ENCODE assay signal across 1 cellular context in the genomic region with DNA sequence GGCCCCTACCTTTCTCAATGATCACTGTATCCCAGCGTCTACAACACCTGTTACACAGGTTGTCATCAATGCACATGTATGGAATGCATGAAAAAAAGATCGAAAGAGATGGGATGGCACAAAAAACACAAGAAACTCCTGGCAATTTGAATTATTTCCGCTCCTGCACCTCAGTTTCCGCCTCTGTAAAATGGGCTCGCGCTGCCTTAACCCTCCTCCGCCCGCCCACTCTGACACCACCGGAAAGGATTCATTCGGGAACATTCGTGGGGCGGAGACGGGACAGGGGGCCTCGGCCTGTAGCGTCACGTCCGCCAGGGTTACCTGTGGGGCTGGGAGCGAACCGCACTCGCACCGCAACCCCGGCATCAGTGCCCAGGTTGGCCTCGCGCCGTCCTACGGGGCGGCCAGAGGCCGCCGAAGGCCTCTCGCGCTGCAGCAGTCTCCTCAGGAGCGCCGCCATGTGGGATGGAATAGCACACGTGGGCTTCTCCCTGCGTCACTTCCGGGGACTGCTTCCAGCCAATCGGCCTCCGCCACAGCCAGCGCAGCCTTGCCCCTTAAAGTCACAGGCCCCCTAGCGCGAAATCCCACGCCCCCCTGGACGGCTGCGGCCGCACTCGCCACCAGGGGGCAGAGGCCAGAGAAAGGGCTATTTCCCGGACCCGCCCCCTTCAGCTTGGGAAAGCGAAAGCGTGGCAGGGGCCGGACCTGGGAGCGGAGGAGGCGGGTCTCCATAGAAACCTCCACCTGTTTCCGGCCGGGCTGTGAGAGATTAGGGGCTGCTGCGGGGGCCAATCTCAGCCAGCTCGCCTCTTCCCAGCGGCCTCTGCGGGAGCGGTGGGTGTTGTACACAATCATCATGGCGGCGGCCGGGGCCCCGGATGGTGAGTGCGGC.
A peak's percentile ranks its signal among the peaks of the same experiment; 100 is the strongest.
TF ChIP-seq lines count a peak whose summit lies in the region.

EARS2 (minus strand) TSS at position 470 of the 898 bp plus-strand sequence; CDS start at position 463, 7 bp downstream.
A gene with protein sequence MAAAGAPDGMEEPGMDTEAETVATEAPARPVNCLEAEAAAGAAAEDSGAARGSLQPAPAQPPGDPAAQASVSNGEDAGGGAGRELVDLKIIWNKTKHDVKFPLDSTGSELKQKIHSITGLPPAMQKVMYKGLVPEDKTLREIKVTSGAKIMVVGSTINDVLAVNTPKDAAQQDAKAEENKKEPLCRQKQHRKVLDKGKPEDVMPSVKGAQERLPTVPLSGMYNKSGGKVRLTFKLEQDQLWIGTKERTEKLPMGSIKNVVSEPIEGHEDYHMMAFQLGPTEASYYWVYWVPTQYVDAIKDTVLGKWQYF (plus strand): TSS at position 847 of the 898 bp plus-strand sequence. CDS start 16 bp downstream, at position 863.

TF ChIP-seq in K562, 482 proteins besides CTCF, POLR2A, EP300 and RAD21 (continued from another document and continues in another):
- 0 out of 2 replicates have a peak, but pooled peaks have one; percentile 23 for TF ChIP-seq TCF7 (IDR thresholded peaks at IDR 0.05; ENCODE audit: borderline replicate concordance)
- TF ChIP-seq RBM25 (IDR thresholded peaks at IDR 0.05; ENCODE audit: low read depth, low read length, severe bottlenecking): peak; percentile 97
- TF ChIP-seq EP400 (IDR thresholded peaks at IDR 0.05): peak; percentile 100
- TF ChIP-seq ZNF263 (CRISPR knock-in tag; IDR thresholded peaks at IDR 0.05; ENCODE audit: borderline replicate concordance): peak; percentile 39; the same call in 1 of the 2 replicates
- peak; percentile 95 for TF ChIP-seq NCOA4 (IDR thresholded peaks at IDR 0.05; ENCODE audit: partially characterized antibody)
- TF ChIP-seq NRF1 (conservative IDR thresholded peaks at IDR 0.05 in 1 of 2, IDR thresholded peaks at IDR 0.05 in 1 of 2): peak; percentile 79 to 82
- TF ChIP-seq ZNF766 (CRISPR knock-in tag; conservative IDR thresholded peaks at IDR 0.05): peak; percentile 81
- TF ChIP-seq THRB (CRISPR knock-in tag; conservative IDR thresholded peaks at IDR 0.05): 0 out of 2 replicates have a peak, but pooled peaks have one; percentile 51
- TF ChIP-seq BRD4 (IDR thresholded peaks at IDR 0.05): peak; percentile 49; the same call in 1 of the 2 replicates
- peak; percentile 58; the same call in 1 of the 2 replicates for TF ChIP-seq LEF1 (IDR thresholded peaks at IDR 0.05)
- peak; percentile 69; the same call in 1 of the 2 replicates for TF ChIP-seq FOXK1 (CRISPR knock-in tag; IDR thresholded peaks at IDR 0.05; ENCODE audit: borderline replicate concordance)
- TF ChIP-seq RFX1 (IDR thresholded peaks at IDR 0.05): peak; percentile 94
- no peak for TF ChIP-seq NR1H2 (CRISPR knock-in tag; IDR thresholded peaks at IDR 0.05)
- TF ChIP-seq SAP30 (IDR thresholded peaks at IDR 0.05; ENCODE audit: borderline replicate concordance, insufficient read depth, low read depth, low read length, poor library complexity, severe bottlenecking): peak; percentile 99
- TF ChIP-seq, protein P1, sequence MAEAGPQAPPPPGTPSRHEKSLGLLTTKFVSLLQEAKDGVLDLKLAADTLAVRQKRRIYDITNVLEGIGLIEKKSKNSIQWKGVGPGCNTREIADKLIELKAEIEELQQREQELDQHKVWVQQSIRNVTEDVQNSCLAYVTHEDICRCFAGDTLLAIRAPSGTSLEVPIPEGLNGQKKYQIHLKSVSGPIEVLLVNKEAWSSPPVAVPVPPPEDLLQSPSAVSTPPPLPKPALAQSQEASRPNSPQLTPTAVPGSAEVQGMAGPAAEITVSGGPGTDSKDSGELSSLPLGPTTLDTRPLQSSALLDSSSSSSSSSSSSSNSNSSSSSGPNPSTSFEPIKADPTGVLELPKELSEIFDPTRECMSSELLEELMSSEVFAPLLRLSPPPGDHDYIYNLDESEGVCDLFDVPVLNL (CRISPR knock-in tag; IDR thresholded peaks at IDR 0.05; ENCODE audit: low read depth): no peak
- no peak for TF ChIP-seq ZNF175 (CRISPR knock-in tag; IDR thresholded peaks at IDR 0.05; ENCODE audit: low read depth)
- peak; percentile 70; the same call in 1 of the 2 replicates for TF ChIP-seq SAFB (IDR thresholded peaks at IDR 0.05; ENCODE audit: borderline replicate concordance, low read depth, low read length)
- peak in 1 of 2 experiments; percentile 97 for TF ChIP-seq RCOR1 (IDR thresholded peaks at IDR 0.05; ENCODE audit: borderline replicate concordance in 1 of 2, low read depth in 2 of 2, low read length in 2 of 2)
- peak; percentile 97; the same call in 1 of the 2 replicates for TF ChIP-seq CBX1 (IDR thresholded peaks at IDR 0.05; ENCODE audit: low read depth)
- TF ChIP-seq E2F6 (IDR thresholded peaks at IDR 0.05; ENCODE audit: borderline replicate concordance in 1 of 2, extremely low read depth in 1 of 2, insufficient read depth in 1 of 2, insufficient read length in 1 of 2, low read depth in 1 of 2, low read length in 1 of 2, poor library complexity in 1 of 2, severe bottlenecking in 1 of 2): peak; percentile 74 to 82
- TF ChIP-seq, protein P2, sequence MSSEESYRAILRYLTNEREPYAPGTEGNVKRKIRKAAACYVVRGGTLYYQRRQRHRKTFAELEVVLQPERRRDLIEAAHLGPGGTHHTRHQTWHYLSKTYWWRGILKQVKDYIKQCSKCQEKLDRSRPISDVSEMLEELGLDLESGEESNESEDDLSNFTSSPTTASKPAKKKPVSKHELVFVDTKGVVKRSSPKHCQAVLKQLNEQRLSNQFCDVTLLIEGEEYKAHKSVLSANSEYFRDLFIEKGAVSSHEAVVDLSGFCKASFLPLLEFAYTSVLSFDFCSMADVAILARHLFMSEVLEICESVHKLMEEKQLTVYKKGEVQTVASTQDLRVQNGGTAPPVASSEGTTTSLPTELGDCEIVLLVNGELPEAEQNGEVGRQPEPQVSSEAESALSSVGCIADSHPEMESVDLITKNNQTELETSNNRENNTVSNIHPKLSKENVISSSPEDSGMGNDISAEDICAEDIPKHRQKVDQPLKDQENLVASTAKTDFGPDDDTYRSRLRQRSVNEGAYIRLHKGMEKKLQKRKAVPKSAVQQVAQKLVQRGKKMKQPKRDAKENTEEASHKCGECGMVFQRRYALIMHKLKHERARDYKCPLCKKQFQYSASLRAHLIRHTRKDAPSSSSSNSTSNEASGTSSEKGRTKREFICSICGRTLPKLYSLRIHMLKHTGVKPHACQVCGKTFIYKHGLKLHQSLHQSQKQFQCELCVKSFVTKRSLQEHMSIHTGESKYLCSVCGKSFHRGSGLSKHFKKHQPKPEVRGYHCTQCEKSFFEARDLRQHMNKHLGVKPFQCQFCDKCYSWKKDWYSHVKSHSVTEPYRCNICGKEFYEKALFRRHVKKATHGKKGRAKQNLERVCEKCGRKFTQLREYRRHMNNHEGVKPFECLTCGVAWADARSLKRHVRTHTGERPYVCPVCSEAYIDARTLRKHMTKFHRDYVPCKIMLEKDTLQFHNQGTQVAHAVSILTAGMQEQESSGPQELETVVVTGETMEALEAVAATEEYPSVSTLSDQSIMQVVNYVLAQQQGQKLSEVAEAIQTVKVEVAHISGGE (CRISPR knock-in tag; IDR thresholded peaks at IDR 0.05): peak; percentile 32 to 88 (median 63); a peak in 4 of 6 replicates
- peak; percentile 35 for TF ChIP-seq BRD9 (IDR thresholded peaks at IDR 0.05; ENCODE audit: low read depth, partially characterized antibody)
- no peak for TF ChIP-seq ZNF140 (CRISPR knock-in tag; IDR thresholded peaks at IDR 0.05)
- TF ChIP-seq, protein P3, sequence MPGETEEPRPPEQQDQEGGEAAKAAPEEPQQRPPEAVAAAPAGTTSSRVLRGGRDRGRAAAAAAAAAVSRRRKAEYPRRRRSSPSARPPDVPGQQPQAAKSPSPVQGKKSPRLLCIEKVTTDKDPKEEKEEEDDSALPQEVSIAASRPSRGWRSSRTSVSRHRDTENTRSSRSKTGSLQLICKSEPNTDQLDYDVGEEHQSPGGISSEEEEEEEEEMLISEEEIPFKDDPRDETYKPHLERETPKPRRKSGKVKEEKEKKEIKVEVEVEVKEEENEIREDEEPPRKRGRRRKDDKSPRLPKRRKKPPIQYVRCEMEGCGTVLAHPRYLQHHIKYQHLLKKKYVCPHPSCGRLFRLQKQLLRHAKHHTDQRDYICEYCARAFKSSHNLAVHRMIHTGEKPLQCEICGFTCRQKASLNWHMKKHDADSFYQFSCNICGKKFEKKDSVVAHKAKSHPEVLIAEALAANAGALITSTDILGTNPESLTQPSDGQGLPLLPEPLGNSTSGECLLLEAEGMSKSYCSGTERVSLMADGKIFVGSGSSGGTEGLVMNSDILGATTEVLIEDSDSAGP (CRISPR knock-in tag; IDR thresholded peaks at IDR 0.05): peak; percentile 99
- peak; percentile 57; the same call in 1 of the 2 replicates for TF ChIP-seq MYNN (IDR thresholded peaks at IDR 0.05)
- TF ChIP-seq MYNN (CRISPR knock-in tag; IDR thresholded peaks at IDR 0.05): no peak
- peak in 1 of 2 experiments; percentile 36; a peak in 1 of 4 replicates for TF ChIP-seq TRIM24 (IDR thresholded peaks at IDR 0.05)
- TF ChIP-seq SRF (CRISPR knock-in tag; IDR thresholded peaks at IDR 0.05): peak in 1 of 2 experiments; percentile 98; a peak in 2 of 4 replicates
- TF ChIP-seq MBD2 (IDR thresholded peaks at IDR 0.05; ENCODE audit: borderline replicate concordance, low read depth): peak; percentile 57
- peak; percentile 13 for TF ChIP-seq ASH1L (IDR thresholded peaks at IDR 0.05; ENCODE audit: borderline replicate concordance, low read depth, partially characterized antibody)
- peak; percentile 74 for TF ChIP-seq ZNF143 (CRISPR knock-in tag; IDR thresholded peaks at IDR 0.05)
- peak; percentile 48 for TF ChIP-seq TEAD4 (IDR thresholded peaks at IDR 0.05; ENCODE audit: low read length)
- no peak for TF ChIP-seq TEAD4 (CRISPR knock-in tag; IDR thresholded peaks at IDR 0.05; ENCODE audit: borderline replicate concordance)
- TF ChIP-seq SIN3B (IDR thresholded peaks at IDR 0.05; ENCODE audit: low read depth): peak; percentile 92
- TF ChIP-seq BCLAF1 (IDR thresholded peaks at IDR 0.05; ENCODE audit: borderline replicate concordance in 1 of 2, control insufficient read depth in 1 of 2, low read depth in 2 of 2, low read length in 1 of 2): 0 out of 4 replicates have a peak, but pooled peaks of 1 of the 2 experiments have one; percentile 15
- TF ChIP-seq, protein P4, sequence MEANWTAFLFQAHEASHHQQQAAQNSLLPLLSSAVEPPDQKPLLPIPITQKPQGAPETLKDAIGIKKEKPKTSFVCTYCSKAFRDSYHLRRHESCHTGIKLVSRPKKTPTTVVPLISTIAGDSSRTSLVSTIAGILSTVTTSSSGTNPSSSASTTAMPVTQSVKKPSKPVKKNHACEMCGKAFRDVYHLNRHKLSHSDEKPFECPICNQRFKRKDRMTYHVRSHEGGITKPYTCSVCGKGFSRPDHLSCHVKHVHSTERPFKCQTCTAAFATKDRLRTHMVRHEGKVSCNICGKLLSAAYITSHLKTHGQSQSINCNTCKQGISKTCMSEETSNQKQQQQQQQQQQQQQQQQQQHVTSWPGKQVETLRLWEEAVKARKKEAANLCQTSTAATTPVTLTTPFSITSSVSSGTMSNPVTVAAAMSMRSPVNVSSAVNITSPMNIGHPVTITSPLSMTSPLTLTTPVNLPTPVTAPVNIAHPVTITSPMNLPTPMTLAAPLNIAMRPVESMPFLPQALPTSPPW (CRISPR knock-in tag; IDR thresholded peaks at IDR 0.05): peak; percentile 91
- TF ChIP-seq NKRF (IDR thresholded peaks at IDR 0.05; ENCODE audit: borderline replicate concordance): peak; percentile 99
- TF ChIP-seq ZNF384 (IDR thresholded peaks at IDR 0.05; ENCODE audit: low read depth, low read length): 0 out of 2 replicates have a peak, but pooled peaks have one; percentile 45
